In the genomic region with DNA sequence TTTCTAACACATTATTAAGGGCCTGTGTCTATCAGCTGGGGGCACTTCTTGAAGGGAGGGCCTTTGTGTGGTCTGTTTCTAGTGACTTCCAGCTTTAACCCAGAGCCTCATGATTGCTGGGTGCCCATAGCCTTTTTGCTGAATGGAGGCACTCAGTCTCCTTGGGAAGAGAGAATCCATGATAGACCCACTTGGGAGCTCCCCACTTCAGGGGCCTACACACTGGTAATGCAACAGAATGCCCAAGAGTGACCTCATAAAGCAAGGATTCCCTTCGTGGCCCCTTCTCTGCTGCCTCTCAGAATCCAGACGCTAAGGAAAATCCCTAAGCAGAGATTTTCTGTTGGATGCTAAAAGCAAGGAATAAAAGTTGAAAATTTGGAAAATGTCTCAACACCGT, we compare ENCODE assay signal across 19 cellular contexts. TPM values are rescaled to one million over a fixed set of nuclear protein-coding genes. Genes with fewer than 3 reads are reported as not detected.
DNase-seq lines count a peak whose midpoint lies in the region; ATAC-seq and TF ChIP-seq lines count a peak whose summit lies in the region.
"Had no signal": no experiment of that assay in that cellular context is flagged by ENCODE, and none has a peak within 500 bp of the region (broad histone marks: within the 10 kb centered on the region; RNA-seq: fewer than 3 reads in every experiment).

TSS of gene CATSPER3 (plus strand) at position 301 of the 400 bp plus-strand sequence. CDS start at position 386, 85 bp downstream.

- no peak within 1 kb of the TSS for H3K27ac ChIP-seq in HCT116 (ENCODE audit: low read depth, low read length)
- H3K27ac ChIP-seq in VCaP, result peak within 1 kb of the TSS; percentile 56
- H3K27ac ChIP-seq in SJCRH30, result no peak within 1 kb of the TSS
- H3K27ac ChIP-seq: A549; BLaER1 treated with 17β-estradiol and CSF1 and Interleukin-3, amounts not matched to agents 10 nM and 100 nM; C4-2B had no signal

- TF ChIP-seq CTCF in HCT116 (IDR thresholded peaks at IDR 0.05 in 2 of 3, conservative IDR thresholded peaks at IDR 0.05 in 1 of 3; ENCODE audit: borderline replicate concordance in 1 of 3, insufficient read depth in 1 of 3, low read depth in 2 of 3, low read length in 2 of 3) (no peak), VCaP (conservative IDR thresholded peaks at IDR 0.05) (no peak), progenitor cell of endocrine pancreas (IDR thresholded peaks at IDR 0.05; ENCODE audit: unreplicated experiment) (no peak), type B pancreatic cell (conservative IDR thresholded peaks at IDR 0.05) (no peak)

- ATAC-seq in HCT116, result no peak
- ATAC-seq: A549; CD8-positive, alpha-beta T cell had no signal

- DNase-seq in HCT116 (ENCODE audit: low read depth, low spot score) (no peak), progenitor cell of endocrine pancreas (ENCODE audit: low spot score, unreplicated experiment) (no peak), type B pancreatic cell (ENCODE audit: extremely low spot score, unreplicated experiment) (no peak), NCI-H2196 (lab: John Stamatoyannopoulos, UW; ENCODE audit: unreplicated experiment) (no peak), NCI-H524 (lab: John Stamatoyannopoulos, UW) (no peak), SJCRH30 (no peak)
- no peak for DNase-seq in activated CD4-positive, alpha-beta T cell treated with anti-CD3 and anti-CD28 coated beads, Interleukin-2, amount 50 U/mL, for 1 hour
- DNase-seq: AML-193; Caco-2; CD4-positive, alpha-beta T cell; CD8-positive, alpha-beta T cell; DMS79 treated with DMSO at 0.1 percent for 48 hours; GF-D8 had no signal

- H3K4me2 ChIP-seq in HCT116 (ENCODE audit: low read length), result peak within 1 kb of the TSS; percentile 21; the same call in 1 of the 2 replicates
- H3K4me2 ChIP-seq: A549; BLaER1 treated with 17β-estradiol and CSF1 and Interleukin-3, amounts not matched to agents 10 nM and 100 nM had no signal

- no peaks in the 10 kb centered on the region for H3K9me2 ChIP-seq in HCT116 (ENCODE audit: insufficient read depth)

- no peaks in the 10 kb centered on the region for H3K79me2 ChIP-seq in HCT116 (ENCODE audit: insufficient read depth, low read length)

- H3K27me3 Mint-ChIP-seq in progenitor cell of endocrine pancreas, result no peaks in the 10 kb centered on the region
- H3K27me3 Mint-ChIP-seq in type B pancreatic cell, result no peaks in the 10 kb centered on the region
- H3K27me3 Mint-ChIP-seq: B cell; CD4-positive, alpha-beta T cell had no signal

- H3K4me3 Mint-ChIP-seq in progenitor cell of endocrine pancreas (ENCODE audit: low read depth) (no peak within 1 kb of the TSS), type B pancreatic cell (peak within 1 kb of the TSS; percentile 60)
- H3K4me3 Mint-ChIP-seq: B cell; CD4-positive, alpha-beta T cell; CD8-positive, alpha-beta T cell had no signal

- no TSS peak for BruUV-seq in HCT116 (replicated peaks; lab: Mats Ljungman, UMichigan)

- H2AFZ ChIP-seq in HCT116 (ENCODE audit: low read depth, low read length, poor library complexity, severe bottlenecking), result no peak within 1 kb of the TSS

- TF ChIP-seq POLR2A in HCT116 (IDR thresholded peaks at IDR 0.05; ENCODE audit: borderline replicate concordance, extremely low read depth, insufficient read depth, insufficient read length), result no peak

- peaks cover 4% of the 10 kb centered on the region for H3K4me1 Mint-ChIP-seq in progenitor cell of endocrine pancreas (ENCODE audit: low read depth)
- H3K4me1 Mint-ChIP-seq in type B pancreatic cell (ENCODE audit: unreplicated experiment), result peaks cover 7% of the 10 kb centered on the region
- H3K4me1 Mint-ChIP-seq: B cell had no signal

- H3K9me3 ChIP-seq in HCT116 (ENCODE audit: control insufficient read depth in 1 of 2, insufficient read depth in 1 of 2, low read depth in 1 of 2, low read length in 2 of 2) (no peaks in the 10 kb centered on the region), SJCRH30 (replicated peaks) (no peaks in the 10 kb centered on the region)
- H3K9me3 ChIP-seq: A549; BLaER1 treated with 17β-estradiol and CSF1 and Interleukin-3, amounts not matched to agents 10 nM and 100 nM; Caco-2 had no signal

- no peak within 1 kb of the TSS for H3K4me3 ChIP-seq in HCT116 (replicated peaks in 1 of 2; ENCODE audit: low read depth in 1 of 2, low read length in 2 of 2)
- no peak within 1 kb of the TSS for H3K4me3 ChIP-seq in SJCRH30
- H3K4me3 ChIP-seq: A549; BLaER1 treated with 17β-estradiol and CSF1 and Interleukin-3, amounts not matched to agents 10 nM and 100 nM had no signal

- H3K4me1 ChIP-seq in HCT116 (ENCODE audit: control insufficient read depth in 1 of 2, insufficient read depth in 2 of 2, low read length in 2 of 2), result peaks cover 6 to 9% of the 10 kb centered on the region in 2 experiments; a peak in 2 of 4 replicates
- H3K4me1 ChIP-seq in SJCRH30, result no peaks in the 10 kb centered on the region
- H3K4me1 ChIP-seq: A549, Caco-2 had no signal

- CTCF ChIA-PET in HCT116 (lab: Charles Lee), result no interaction called here

- H3K36me3 Mint-ChIP-seq in progenitor cell of endocrine pancreas (ENCODE audit: insufficient read depth) (peaks cover 4% of the 10 kb centered on the region), type B pancreatic cell (peaks cover 5% of the 10 kb centered on the region)

- H4K20me1 ChIP-seq in HCT116 (ENCODE audit: insufficient read depth), result no peaks in the 10 kb centered on the region
- H4K20me1 ChIP-seq: BLaER1 treated with 17β-estradiol and CSF1 and Interleukin-3, amounts not matched to agents 10 nM and 100 nM had no signal

- H3K27ac Mint-ChIP-seq in progenitor cell of endocrine pancreas (peak within 1 kb of the TSS; percentile 65), type B pancreatic cell (no peak within 1 kb of the TSS)
- H3K27ac Mint-ChIP-seq: B cell; CD8-positive, alpha-beta T cell had no signal

- no peaks in the 10 kb centered on the region for H3K9me3 Mint-ChIP-seq in progenitor cell of endocrine pancreas (ENCODE audit: low read depth)
- H3K9me3 Mint-ChIP-seq in type B pancreatic cell, result no peaks in the 10 kb centered on the region
- H3K9me3 Mint-ChIP-seq: CD4-positive, alpha-beta T cell; CD8-positive, alpha-beta T cell had no signal

- H3K9ac ChIP-seq in HCT116 (ENCODE audit: low read length), result no peak within 1 kb of the TSS
- H3K9ac ChIP-seq: BLaER1 treated with 17β-estradiol and CSF1 and Interleukin-3, amounts not matched to agents 10 nM and 100 nM had no signal

- H3K36me3 ChIP-seq in HCT116 (ENCODE audit: control insufficient read depth in 1 of 2, insufficient read depth in 2 of 2, low read length in 2 of 2) (no peaks in the 10 kb centered on the region; a peak in 1 of 4 replicates), SJCRH30 (no peaks in the 10 kb centered on the region; the same call in 1 of the 2 replicates)

- TF ChIP-seq RAD21 in HCT116 (IDR thresholded peaks at IDR 0.05; ENCODE audit: low read depth), result no peak

- RAD21 ChIA-PET in HCT116 (lab: Charles Lee; ENCODE audit: low non-redundant PET in 1 of 2, low total read pairs in 2 of 2, uncharacterized antibody in 2 of 2, unreplicated experiment in 2 of 2), result no interaction called here

- H3K27me3 ChIP-seq in HCT116 (ENCODE audit: insufficient read depth, low read length) (no peaks in the 10 kb centered on the region), SJCRH30 (no peaks in the 10 kb centered on the region)
- H3K27me3 ChIP-seq: BLaER1 treated with 17β-estradiol and CSF1 and Interleukin-3, amounts not matched to agents 10 nM and 100 nM had no signal

- intact Hi-C loops in HCT116 (cut with micrococcal nuclease), result no loop called here

- POLR2A ChIA-PET in HCT116 (lab: Charles Lee), result no interaction called here

TF ChIP-seq in HCT116, 20 proteins besides CTCF, POLR2A, EP300 and RAD21 (continues in another document):
- TF ChIP-seq JUND (IDR thresholded peaks at IDR 0.05) (no peak), YY1 (IDR thresholded peaks at IDR 0.05; ENCODE audit: extremely low read depth, insufficient replicate concordance, low read depth, low read length) (no peak), TCF7L2 (IDR thresholded peaks at IDR 0.05; ENCODE audit: borderline replicate concordance, extremely low read depth, insufficient read depth, insufficient read length) (no peak), EGR1 (IDR thresholded peaks at IDR 0.05; ENCODE audit: low read depth) (no peak), FOSL1 (IDR thresholded peaks at IDR 0.05; ENCODE audit: low read depth) (no peak), REST (IDR thresholded peaks at IDR 0.05; ENCODE audit: low read depth) (no peak), ZFX (IDR thresholded peaks at IDR 0.05) (no peak), EZH2phosphoT487 (IDR thresholded peaks at IDR 0.05; ENCODE audit: borderline replicate concordance) (no peak), ZNF274 (IDR thresholded peaks at IDR 0.05; ENCODE audit: low read depth, low read length) (no peak)

RNA-seq across cellular contexts. Expression of gene CATSPER3, which starts in this region (rescaled TPM):
- total RNA-seq in HCT116 (2021; ENCODE audit: unreplicated experiment) (1.7 TPM), progenitor cell of endocrine pancreas (1.3 and 1.4 TPM in 2 replicates), type B pancreatic cell (ENCODE audit: low replicate concordance) (0.22 and 0.74 TPM in 2 replicates)
- polyA plus RNA-seq in HCT116 (2012), result 1.5 and 1.6 TPM in 2 replicates
- not detected in 2 replicates for total RNA-seq in SJCRH30 (2014; rRNA removed; shearing (Covaris generic))
- total RNA-seq: A172 had no signal
